Comparison of ENCODE assay signal across 18 cellular contexts in genomic region chr5:135007749-135008363, GRCh38. TPM values are rescaled to one million over a fixed set of nuclear protein-coding genes. Genes with fewer than 3 reads are reported as not detected.
DNase-seq lines count a peak whose midpoint lies in the region; ATAC-seq and TF ChIP-seq lines count a peak whose summit lies in the region.
"Had no signal": no experiment of that assay in that cellular context is flagged by ENCODE, and none has a peak within 500 bp of the region (broad histone marks: within the 10 kb centered on the region; RNA-seq: fewer than 3 reads in every experiment).

No MANE protein-coding gene starts in this region.

- no peak overlapping the region for H3K27ac Mint-ChIP-seq in activated CD8-positive, alpha-beta memory T cell treated with anti-CD3 and anti-CD28 coated beads, Interleukin-2, amount 10 ng/mL, durations not matched to agents 7 days and 5 days
- H3K27ac Mint-ChIP-seq in activated CD8-positive, alpha-beta T cell treated with anti-CD3 and anti-CD28 coated beads for 36 hours, result no peak overlapping the region
- H3K27ac Mint-ChIP-seq in activated naive CD4-positive, alpha-beta T cell treated with anti-CD3 and anti-CD28 coated beads, Interleukin-2, amount 10 ng/mL, durations not matched to agents 7 days and 5 days, result no peak overlapping the region
- H3K27ac Mint-ChIP-seq: CD4-positive, alpha-beta T cell; IgD-negative memory B cell had no signal

- 80 to 87% (median 82%) methylated on average over 11 of the region's 11 CpGs for WGBS in spleen, 5 donors

- CTCF ChIA-PET in activated CD8-positive, alpha-beta memory T cell treated with anti-CD3 and anti-CD28 coated beads, Interleukin-2, amount 10 ng/mL, durations not matched to agents 7 days and 5 days (lab: Charles Lee), result no interaction called here
- CTCF ChIA-PET in HEK293T (lab: Yijun Ruan, JAX), result interaction anchor here (0.6 kb wide), 1 partner anchor 983 kb away, joined by 4 read pairs; no protein-coding TSS in a partner anchor
- CTCF ChIA-PET in activated CD8-positive, alpha-beta T cell treated with anti-CD3 and anti-CD28 coated beads for 36 hours (lab: Charles Lee), result no interaction called here
- CTCF ChIA-PET in activated naive CD4-positive, alpha-beta T cell treated with anti-CD3 and anti-CD28 coated beads, Interleukin-2, amount 10 ng/mL, durations not matched to agents 7 days and 5 days (lab: Charles Lee), result no interaction called here

- H3K4me1 Mint-ChIP-seq in activated CD8-positive, alpha-beta memory T cell treated with anti-CD3 and anti-CD28 coated beads, Interleukin-2, amount 10 ng/mL, durations not matched to agents 7 days and 5 days, result no peaks in the 10 kb centered on the region
- no peaks in the 10 kb centered on the region for H3K4me1 Mint-ChIP-seq in activated CD8-positive, alpha-beta T cell treated with anti-CD3 and anti-CD28 coated beads for 36 hours (ENCODE audit: low read depth)
- H3K4me1 Mint-ChIP-seq in activated naive CD4-positive, alpha-beta T cell treated with anti-CD3 and anti-CD28 coated beads, Interleukin-2, amount 10 ng/mL, durations not matched to agents 7 days and 5 days, result no peaks in the 10 kb centered on the region

- H3K4me3 Mint-ChIP-seq in activated CD8-positive, alpha-beta memory T cell treated with anti-CD3 and anti-CD28 coated beads, Interleukin-2, amount 10 ng/mL, durations not matched to agents 7 days and 5 days, result no peak overlapping the region
- H3K4me3 Mint-ChIP-seq in activated CD8-positive, alpha-beta T cell treated with anti-CD3 and anti-CD28 coated beads for 36 hours, result no peak overlapping the region
- no peak overlapping the region for H3K4me3 Mint-ChIP-seq in activated naive CD4-positive, alpha-beta T cell treated with anti-CD3 and anti-CD28 coated beads, Interleukin-2, amount 10 ng/mL, durations not matched to agents 7 days and 5 days
- H3K4me3 Mint-ChIP-seq: CD4-positive, alpha-beta T cell; IgD-negative memory B cell had no signal

- H3K27me3 Mint-ChIP-seq in activated CD8-positive, alpha-beta memory T cell treated with anti-CD3 and anti-CD28 coated beads, Interleukin-2, amount 10 ng/mL, durations not matched to agents 7 days and 5 days, result no peaks in the 10 kb centered on the region
- no peaks in the 10 kb centered on the region for H3K27me3 Mint-ChIP-seq in activated CD8-positive, alpha-beta T cell treated with anti-CD3 and anti-CD28 coated beads for 36 hours
- peaks cover 7% of the 10 kb centered on the region for H3K27me3 Mint-ChIP-seq in activated naive CD4-positive, alpha-beta T cell treated with anti-CD3 and anti-CD28 coated beads, Interleukin-2, amount 10 ng/mL, durations not matched to agents 7 days and 5 days
- H3K27me3 Mint-ChIP-seq: CD4-positive, alpha-beta T cell had no signal

- H3K27me3 ChIP-seq in spleen (replicated peaks in 1 of 7), result no peaks in the 10 kb centered on the region
- H3K27me3 ChIP-seq: BLaER1 treated with 17β-estradiol and CSF1 and Interleukin-3, amounts not matched to agents 10 nM and 100 nM had no signal

- peak; percentile 32 for DNase-seq in activated CD8-positive, alpha-beta memory T cell treated with anti-CD3 and anti-CD28 coated beads for 24 hours
- DNase-seq in activated CD8-positive, alpha-beta memory T cell treated with anti-CD3 and anti-CD28 coated beads, Interleukin-2, amount 10 ng/mL, durations not matched to agents 7 days and 5 days, result no peak
- DNase-seq in HEK293T (ENCODE audit: extremely low spot score), result peak; percentile 4
- peak; percentile 5 for DNase-seq in iPS-NIHi7 (ENCODE audit: extremely low spot score)
- peak; percentile 39 for DNase-seq in spleen
- no peak for DNase-seq in GM13977 (ENCODE audit: low spot score)
- DNase-seq in activated CD8-positive, alpha-beta T cell treated with anti-CD3 and anti-CD28 coated beads for 36 hours, result no peak
- no peak for DNase-seq in activated naive CD4-positive, alpha-beta T cell treated with anti-CD3 and anti-CD28 coated beads, Interleukin-2, amount 10 ng/mL, durations not matched to agents 7 days and 5 days
- DNase-seq: 8988T; CD4-positive, alpha-beta T cell; DMS153; DMS79 treated with DMSO at 0.1 percent for 48 hours; EL had no signal

- H3K36me3 ChIP-seq in spleen, result no peaks in the 10 kb centered on the region

- no peak for ATAC-seq in activated CD8-positive, alpha-beta memory T cell treated with anti-CD3 and anti-CD28 coated beads, Interleukin-2, amount 10 ng/mL, durations not matched to agents 7 days and 5 days
- no peak for ATAC-seq in activated CD8-positive, alpha-beta T cell treated with anti-CD3 and anti-CD28 coated beads for 36 hours
- ATAC-seq: HCT116 had no signal

- H3K9me3 ChIP-seq in spleen, result no peaks in the 10 kb centered on the region
- H3K9me3 ChIP-seq: BLaER1 treated with 17β-estradiol and CSF1 and Interleukin-3, amounts not matched to agents 10 nM and 100 nM had no signal

- no peaks in the 10 kb centered on the region for H3K9me3 Mint-ChIP-seq in activated CD8-positive, alpha-beta memory T cell treated with anti-CD3 and anti-CD28 coated beads, Interleukin-2, amount 10 ng/mL, durations not matched to agents 7 days and 5 days (ENCODE audit: low read depth)
- H3K9me3 Mint-ChIP-seq in activated CD8-positive, alpha-beta T cell treated with anti-CD3 and anti-CD28 coated beads for 36 hours, result no peaks in the 10 kb centered on the region
- no peaks in the 10 kb centered on the region for H3K9me3 Mint-ChIP-seq in activated naive CD4-positive, alpha-beta T cell treated with anti-CD3 and anti-CD28 coated beads, Interleukin-2, amount 10 ng/mL, durations not matched to agents 7 days and 5 days
- H3K9me3 Mint-ChIP-seq: CD4-positive, alpha-beta T cell; IgD-negative memory B cell had no signal

- POLR2A ChIA-PET in HEK293T (lab: Yijun Ruan, JAX), result no interaction called here
- POLR2A ChIA-PET in activated CD8-positive, alpha-beta T cell treated with anti-CD3 and anti-CD28 coated beads for 36 hours (lab: Charles Lee), result no interaction called here

- TF ChIP-seq CTCF in spleen (IDR thresholded peaks at IDR 0.05 in 8 of 11, conservative IDR thresholded peaks at IDR 0.05 in 3 of 11) (no peak), GM13977 (IDR thresholded peaks at IDR 0.05; ENCODE audit: extremely low read depth, insufficient read depth, missing control alignments) (no peak)
- TF ChIP-seq CTCF in activated CD8-positive, alpha-beta T cell treated with anti-CD3 and anti-CD28 coated beads for 36 hours (IDR thresholded peaks at IDR 0.05), result no peak

- no peak for TF ChIP-seq POLR2A in spleen (IDR thresholded peaks at IDR 0.05)

- no peak overlapping the region for H3K27ac ChIP-seq in spleen
- H3K27ac ChIP-seq: BLaER1 treated with 17β-estradiol and CSF1 and Interleukin-3, amounts not matched to agents 10 nM and 100 nM had no signal

- H3K36me3 Mint-ChIP-seq in activated CD8-positive, alpha-beta memory T cell treated with anti-CD3 and anti-CD28 coated beads, Interleukin-2, amount 10 ng/mL, durations not matched to agents 7 days and 5 days, result no peaks in the 10 kb centered on the region
- no peaks in the 10 kb centered on the region for H3K36me3 Mint-ChIP-seq in activated CD8-positive, alpha-beta T cell treated with anti-CD3 and anti-CD28 coated beads for 36 hours (ENCODE audit: low read depth)
- no peaks in the 10 kb centered on the region for H3K36me3 Mint-ChIP-seq in activated naive CD4-positive, alpha-beta T cell treated with anti-CD3 and anti-CD28 coated beads, Interleukin-2, amount 10 ng/mL, durations not matched to agents 7 days and 5 days

- no peaks in the 10 kb centered on the region for H3K4me1 ChIP-seq in spleen
- H3K4me1 ChIP-seq: BLaER1 treated with 17β-estradiol and CSF1 and Interleukin-3, amounts not matched to agents 10 nM and 100 nM had no signal

- no peak overlapping the region for H3K4me3 ChIP-seq in spleen
- H3K4me3 ChIP-seq: BLaER1 treated with 17β-estradiol and CSF1 and Interleukin-3, amounts not matched to agents 10 nM and 100 nM had no signal

- in situ Hi-C loops in GM13977 (cut with MboI; ENCODE audit: low pct_unique_long_range_greater_than_20kb, low sequenced_read_pairs, unreplicated experiment), result no loop called here

- intact Hi-C loops in spleen (cut with DNase I; ENCODE audit: low total_unique reads), result no loop called here
- intact Hi-C loops in activated CD8-positive, alpha-beta T cell treated with anti-CD3 and anti-CD28 coated beads for 36 hours (cut with micrococcal nuclease), result no loop called here

TF ChIP-seq in HEK293T, 16 proteins besides CTCF, POLR2A, EP300 and RAD21 (continues in another document):
- TF ChIP-seq BHLHE40 (IDR thresholded peaks at IDR 0.05; ENCODE audit: borderline replicate concordance) (no peak), ARNT (IDR thresholded peaks at IDR 0.05) (no peak), NFRKB (IDR thresholded peaks at IDR 0.05) (no peak), LEF1 (IDR thresholded peaks at IDR 0.05; ENCODE audit: borderline replicate concordance) (no peak), FOXK2 (IDR thresholded peaks at IDR 0.05) (no peak), FOXM1 (IDR thresholded peaks at IDR 0.05; ENCODE audit: borderline replicate concordance) (no peak), ELF4 (IDR thresholded peaks at IDR 0.05) (no peak), ZNF384 (IDR thresholded peaks at IDR 0.05) (no peak), FOXA1 (IDR thresholded peaks at IDR 0.05) (no peak), SP1 (IDR thresholded peaks at IDR 0.05) (no peak), TARDBP (IDR thresholded peaks at IDR 0.05) (no peak), L3MBTL2 (conservative IDR thresholded peaks at IDR 0.05) (no peak), HDGF (IDR thresholded peaks at IDR 0.05; ENCODE audit: borderline replicate concordance) (no peak), PKNOX1 (IDR thresholded peaks at IDR 0.05) (no peak)

RNA-seq across cellular contexts. Expression of gene PITX1, which starts 26.2 kb away (rescaled TPM):
- under 1 TPM in 1 of 2 experiments, not detected in 1; 0.14 TPM for total RNA-seq in activated CD8-positive, alpha-beta memory T cell treated with anti-CD3 and anti-CD28 coated beads, Interleukin-2, amount 10 ng/mL, durations not matched to agents 7 days and 5 days
- total RNA-seq in spleen, result under 1 TPM in 1 of 7 donors, not detected in 6; 0.98 TPM
- under 1 TPM; 0.04 to 0.38 (median 0.09) TPM for polyA plus RNA-seq in spleen
- total RNA-seq in activated CD8-positive, alpha-beta T cell treated with anti-CD3 and anti-CD28 coated beads for 36 hours, result under 1 TPM; 0.20 to 0.31 TPM
- total RNA-seq: CD4-positive, alpha-beta T cell had no signal

RNA-seq across cellular contexts. Expression of gene CATSPER3, which starts 40.1 kb away (rescaled TPM):
- under 1 TPM; 0.61 to 0.82 TPM for total RNA-seq in activated CD8-positive, alpha-beta memory T cell treated with anti-CD3 and anti-CD28 coated beads, Interleukin-2, amount 10 ng/mL, durations not matched to agents 7 days and 5 days
- under 1 TPM in 4 of 7 donors, not detected in 3; 0.40 to 0.89 (median 0.65) TPM for total RNA-seq in spleen
- polyA plus RNA-seq in spleen, result under 1 TPM; 0.35 to 0.44 (median 0.39) TPM
- under 1 TPM; 0.31 to 0.32 TPM for total RNA-seq in activated CD8-positive, alpha-beta T cell treated with anti-CD3 and anti-CD28 coated beads for 36 hours
- total RNA-seq: H4, HT-29 had no signal
- polyA plus RNA-seq: IgD-negative memory B cell had no signal

Comparison
In these comparisons a context has a peak if more than half of its experiments do, and no peak if none do; other contexts are left out.
1. DNase-seq: peak in activated CD8-positive, alpha-beta memory T cell treated with anti-CD3 and anti-CD28 coated beads for 24 hours (single experiment), HEK293T (single experiment), iPS-NIHi7 (single experiment) and spleen (single experiment); none in activated CD8-positive, alpha-beta memory T cell treated with anti-CD3 and anti-CD28 coated beads, Interleukin-2, amount 10 ng/mL, durations not matched to agents 7 days and 5 days (single experiment), GM13977 (single experiment), activated CD8-positive, alpha-beta T cell treated with anti-CD3 and anti-CD28 coated beads for 36 hours (single experiment) and activated naive CD4-positive, alpha-beta T cell treated with anti-CD3 and anti-CD28 coated beads, Interleukin-2, amount 10 ng/mL, durations not matched to agents 7 days and 5 days (single experiment).